Comparison of ENCODE assay signal across 1 cellular context in the genomic region with DNA sequence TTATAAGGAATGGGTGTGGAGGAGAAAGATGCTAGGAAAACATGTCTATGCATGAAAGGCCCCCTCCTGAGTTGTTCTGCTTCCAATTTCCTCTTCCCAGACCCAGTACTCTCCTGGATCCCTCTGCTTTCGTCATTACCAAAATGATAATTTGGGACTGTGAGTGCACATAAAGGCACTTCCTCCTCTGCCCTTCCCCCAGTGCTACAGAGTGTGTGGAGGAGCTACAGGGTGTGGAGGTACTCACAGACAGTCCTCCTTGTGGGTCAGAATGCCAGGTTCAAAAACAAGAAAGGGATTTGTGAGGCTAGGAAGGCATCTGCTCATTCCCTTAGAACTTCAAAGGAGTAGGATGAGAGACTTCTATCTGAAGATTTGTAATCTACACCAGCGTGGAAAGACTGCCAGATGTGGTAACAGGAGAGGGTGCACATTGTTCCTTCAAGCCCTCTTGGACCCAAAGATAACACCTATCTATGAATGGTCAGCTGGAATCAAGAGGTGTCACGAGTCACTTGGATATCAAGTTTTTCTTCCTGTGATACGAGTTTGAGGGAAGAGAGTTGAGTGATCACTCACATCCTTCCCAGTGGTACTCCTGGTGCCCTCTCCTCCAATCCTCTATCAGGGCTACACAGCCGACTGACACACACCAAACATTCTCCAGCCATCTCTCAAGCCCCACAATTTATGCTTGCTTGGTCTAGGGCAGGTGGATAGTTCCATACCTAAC.
TF ChIP-seq lines count a peak whose summit lies in the region.

No MANE protein-coding gene starts in this region.

TF ChIP-seq in K562, 482 proteins besides CTCF, POLR2A, EP300 and RAD21 (continues in another document):
- no peak for TF ChIP-seq NFXL1 (CRISPR knock-in tag; IDR thresholded peaks at IDR 0.05)
- no peak for TF ChIP-seq ZNF655 (CRISPR knock-in tag; IDR thresholded peaks at IDR 0.05)
- TF ChIP-seq CBFA2T3 (IDR thresholded peaks at IDR 0.05): peak; percentile 70
- TF ChIP-seq TBP (optimal IDR thresholded peaks at IDR 0.05; ENCODE audit: low read depth, low read length): no peak
- TF ChIP-seq, protein P1, sequence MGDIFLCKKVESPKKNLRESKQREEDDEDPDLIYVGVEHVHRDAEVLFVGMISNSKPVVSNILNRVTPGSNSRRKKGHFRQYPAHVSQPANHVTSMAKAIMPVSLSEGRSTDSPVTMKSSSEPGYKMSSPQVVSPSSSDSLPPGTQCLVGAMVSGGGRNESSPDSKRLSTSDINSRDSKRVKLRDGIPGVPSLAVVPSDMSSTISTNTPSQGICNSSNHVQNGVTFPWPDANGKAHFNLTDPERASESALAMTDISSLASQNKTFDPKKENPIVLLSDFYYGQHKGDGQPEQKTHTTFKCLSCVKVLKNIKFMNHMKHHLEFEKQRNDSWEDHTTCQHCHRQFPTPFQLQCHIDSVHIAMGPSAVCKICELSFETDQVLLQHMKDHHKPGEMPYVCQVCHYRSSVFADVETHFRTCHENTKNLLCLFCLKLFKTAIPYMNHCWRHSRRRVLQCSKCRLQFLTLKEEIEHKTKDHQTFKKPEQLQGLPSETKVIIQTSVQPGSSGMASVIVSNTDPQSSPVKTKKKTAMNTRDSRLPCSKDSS (IDR thresholded peaks at IDR 0.05; ENCODE audit: low read depth, partially characterized antibody): no peak
- TF ChIP-seq TEAD4 (IDR thresholded peaks at IDR 0.05; ENCODE audit: low read length): peak; percentile 73
- TF ChIP-seq TEAD4 (CRISPR knock-in tag; IDR thresholded peaks at IDR 0.05; ENCODE audit: borderline replicate concordance): no peak
- TF ChIP-seq PTRF (tag; IDR thresholded peaks at IDR 0.05): no peak
- no peak for TF ChIP-seq ZBTB43 (CRISPR knock-in tag; IDR thresholded peaks at IDR 0.05)
- no peak for TF ChIP-seq KLF1 (tag; IDR thresholded peaks at IDR 0.05)
- TF ChIP-seq ETS1 (conservative IDR thresholded peaks at IDR 0.05; ENCODE audit: control insufficient read depth, low read depth, low read length): no peak
- TF ChIP-seq, protein P2, sequence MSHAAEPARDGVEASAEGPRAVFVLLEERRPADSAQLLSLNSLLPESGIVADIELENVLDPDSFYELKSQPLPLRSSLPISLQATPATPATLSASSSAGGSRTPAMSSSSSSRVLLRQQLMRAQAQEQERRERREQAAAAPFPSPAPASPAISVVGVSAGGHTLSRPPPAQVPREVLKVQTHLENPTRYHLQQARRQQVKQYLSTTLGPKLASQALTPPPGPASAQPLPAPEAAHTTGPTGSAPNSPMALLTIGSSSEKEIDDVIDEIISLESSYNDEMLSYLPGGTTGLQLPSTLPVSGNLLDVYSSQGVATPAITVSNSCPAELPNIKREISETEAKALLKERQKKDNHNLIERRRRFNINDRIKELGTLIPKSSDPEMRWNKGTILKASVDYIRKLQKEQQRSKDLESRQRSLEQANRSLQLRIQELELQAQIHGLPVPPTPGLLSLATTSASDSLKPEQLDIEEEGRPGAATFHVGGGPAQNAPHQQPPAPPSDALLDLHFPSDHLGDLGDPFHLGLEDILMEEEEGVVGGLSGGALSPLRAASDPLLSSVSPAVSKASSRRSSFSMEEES (CRISPR knock-in tag; IDR thresholded peaks at IDR 0.05): peak; percentile 81
- peak; percentile 9; the same call in 1 of the 2 replicates for TF ChIP-seq NCOR1 (IDR thresholded peaks at IDR 0.05)
- TF ChIP-seq, protein P3, sequence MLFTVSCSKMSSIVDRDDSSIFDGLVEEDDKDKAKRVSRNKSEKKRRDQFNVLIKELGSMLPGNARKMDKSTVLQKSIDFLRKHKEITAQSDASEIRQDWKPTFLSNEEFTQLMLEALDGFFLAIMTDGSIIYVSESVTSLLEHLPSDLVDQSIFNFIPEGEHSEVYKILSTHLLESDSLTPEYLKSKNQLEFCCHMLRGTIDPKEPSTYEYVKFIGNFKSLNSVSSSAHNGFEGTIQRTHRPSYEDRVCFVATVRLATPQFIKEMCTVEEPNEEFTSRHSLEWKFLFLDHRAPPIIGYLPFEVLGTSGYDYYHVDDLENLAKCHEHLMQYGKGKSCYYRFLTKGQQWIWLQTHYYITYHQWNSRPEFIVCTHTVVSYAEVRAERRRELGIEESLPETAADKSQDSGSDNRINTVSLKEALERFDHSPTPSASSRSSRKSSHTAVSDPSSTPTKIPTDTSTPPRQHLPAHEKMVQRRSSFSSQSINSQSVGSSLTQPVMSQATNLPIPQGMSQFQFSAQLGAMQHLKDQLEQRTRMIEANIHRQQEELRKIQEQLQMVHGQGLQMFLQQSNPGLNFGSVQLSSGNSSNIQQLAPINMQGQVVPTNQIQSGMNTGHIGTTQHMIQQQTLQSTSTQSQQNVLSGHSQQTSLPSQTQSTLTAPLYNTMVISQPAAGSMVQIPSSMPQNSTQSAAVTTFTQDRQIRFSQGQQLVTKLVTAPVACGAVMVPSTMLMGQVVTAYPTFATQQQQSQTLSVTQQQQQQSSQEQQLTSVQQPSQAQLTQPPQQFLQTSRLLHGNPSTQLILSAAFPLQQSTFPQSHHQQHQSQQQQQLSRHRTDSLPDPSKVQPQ (CRISPR knock-in tag; IDR thresholded peaks at IDR 0.05; ENCODE audit: borderline replicate concordance): 0 out of 2 replicates have a peak, but pooled peaks have one; percentile 21
- TF ChIP-seq SMC3 (conservative IDR thresholded peaks at IDR 0.05; ENCODE audit: insufficient read depth, low read depth, low read length): no peak
- no peak for TF ChIP-seq TBL1XR1 (IDR thresholded peaks at IDR 0.05; ENCODE audit: low read length in 2 of 2)
- peak; percentile 64; the same call in 1 of the 2 replicates for TF ChIP-seq TAL1 (IDR thresholded peaks at IDR 0.05)
- TF ChIP-seq, protein P4, sequence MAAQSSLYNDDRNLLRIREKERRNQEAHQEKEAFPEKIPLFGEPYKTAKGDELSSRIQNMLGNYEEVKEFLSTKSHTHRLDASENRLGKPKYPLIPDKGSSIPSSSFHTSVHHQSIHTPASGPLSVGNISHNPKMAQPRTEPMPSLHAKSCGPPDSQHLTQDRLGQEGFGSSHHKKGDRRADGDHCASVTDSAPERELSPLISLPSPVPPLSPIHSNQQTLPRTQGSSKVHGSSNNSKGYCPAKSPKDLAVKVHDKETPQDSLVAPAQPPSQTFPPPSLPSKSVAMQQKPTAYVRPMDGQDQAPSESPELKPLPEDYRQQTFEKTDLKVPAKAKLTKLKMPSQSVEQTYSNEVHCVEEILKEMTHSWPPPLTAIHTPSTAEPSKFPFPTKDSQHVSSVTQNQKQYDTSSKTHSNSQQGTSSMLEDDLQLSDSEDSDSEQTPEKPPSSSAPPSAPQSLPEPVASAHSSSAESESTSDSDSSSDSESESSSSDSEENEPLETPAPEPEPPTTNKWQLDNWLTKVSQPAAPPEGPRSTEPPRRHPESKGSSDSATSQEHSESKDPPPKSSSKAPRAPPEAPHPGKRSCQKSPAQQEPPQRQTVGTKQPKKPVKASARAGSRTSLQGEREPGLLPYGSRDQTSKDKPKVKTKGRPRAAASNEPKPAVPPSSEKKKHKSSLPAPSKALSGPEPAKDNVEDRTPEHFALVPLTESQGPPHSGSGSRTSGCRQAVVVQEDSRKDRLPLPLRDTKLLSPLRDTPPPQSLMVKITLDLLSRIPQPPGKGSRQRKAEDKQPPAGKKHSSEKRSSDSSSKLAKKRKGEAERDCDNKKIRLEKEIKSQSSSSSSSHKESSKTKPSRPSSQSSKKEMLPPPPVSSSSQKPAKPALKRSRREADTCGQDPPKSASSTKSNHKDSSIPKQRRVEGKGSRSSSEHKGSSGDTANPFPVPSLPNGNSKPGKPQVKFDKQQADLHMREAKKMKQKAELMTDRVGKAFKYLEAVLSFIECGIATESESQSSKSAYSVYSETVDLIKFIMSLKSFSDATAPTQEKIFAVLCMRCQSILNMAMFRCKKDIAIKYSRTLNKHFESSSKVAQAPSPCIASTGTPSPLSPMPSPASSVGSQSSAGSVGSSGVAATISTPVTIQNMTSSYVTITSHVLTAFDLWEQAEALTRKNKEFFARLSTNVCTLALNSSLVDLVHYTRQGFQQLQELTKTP (IDR thresholded peaks at IDR 0.05; ENCODE audit: low read depth in 1 of 2, partially characterized antibody in 2 of 2): no peak
- TF ChIP-seq ZNF143 (CRISPR knock-in tag; IDR thresholded peaks at IDR 0.05): no peak
- TF ChIP-seq NFIX (CRISPR knock-in tag; IDR thresholded peaks at IDR 0.05; ENCODE audit: low read depth): no peak
- TF ChIP-seq BHLHE40 (IDR thresholded peaks at IDR 0.05; ENCODE audit: low read length): peak; percentile 27; the same call in 1 of the 2 replicates
- TF ChIP-seq CEBPB (tag; IDR thresholded peaks at IDR 0.05): no peak
- TF ChIP-seq ZNF507 (tag; conservative IDR thresholded peaks at IDR 0.05): no peak
- TF ChIP-seq HLTF (IDR thresholded peaks at IDR 0.05): no peak
- no peak for TF ChIP-seq HNRNPLL (IDR thresholded peaks at IDR 0.05; ENCODE audit: low read depth, low read length, poor library complexity, severe bottlenecking)
- TF ChIP-seq SOX6 (IDR thresholded peaks at IDR 0.05): 0 out of 2 replicates have a peak, but pooled peaks have one; percentile 40
- no peak for TF ChIP-seq ZNF165 (CRISPR knock-in tag; IDR thresholded peaks at IDR 0.05; ENCODE audit: borderline replicate concordance)
- no peak for TF ChIP-seq THRAP3 (IDR thresholded peaks at IDR 0.05; ENCODE audit: borderline replicate concordance)
- TF ChIP-seq NCOA2 (IDR thresholded peaks at IDR 0.05; ENCODE audit: partially characterized antibody in 2 of 2): no peak
- no peak for TF ChIP-seq FOXJ2 (tag; IDR thresholded peaks at IDR 0.05)
- TF ChIP-seq RBM15 (IDR thresholded peaks at IDR 0.05; ENCODE audit: insufficient read depth, low read length): no peak
- TF ChIP-seq CREB1 (IDR thresholded peaks at IDR 0.05): no peak
- TF ChIP-seq CREB1 (CRISPR knock-in tag; IDR thresholded peaks at IDR 0.05): no peak
- peak; percentile 54; the same call in 1 of the 2 replicates for TF ChIP-seq CXXC5 (CRISPR knock-in tag; IDR thresholded peaks at IDR 0.05)
- TF ChIP-seq ZZZ3 (IDR thresholded peaks at IDR 0.05): no peak
- no peak for TF ChIP-seq ELF4 (CRISPR knock-in tag; IDR thresholded peaks at IDR 0.05)
- no peak for TF ChIP-seq ZNF212 (CRISPR knock-in tag; IDR thresholded peaks at IDR 0.05)
- TF ChIP-seq PML (IDR thresholded peaks at IDR 0.05; ENCODE audit: low read length): peak; percentile 29; the same call in 1 of the 2 replicates
- peak; percentile 63; the same call in 1 of the 2 replicates for TF ChIP-seq ZNF583 (CRISPR knock-in tag; IDR thresholded peaks at IDR 0.05)
- TF ChIP-seq NCOA4 (IDR thresholded peaks at IDR 0.05; ENCODE audit: partially characterized antibody): no peak
- no peak for TF ChIP-seq LARP7 (IDR thresholded peaks at IDR 0.05)
- TF ChIP-seq ZBTB17 (CRISPR knock-in tag; IDR thresholded peaks at IDR 0.05): no peak
- TF ChIP-seq ZNF398 (CRISPR knock-in tag; IDR thresholded peaks at IDR 0.05): no peak
- TF ChIP-seq STAT5B (CRISPR knock-in tag; IDR thresholded peaks at IDR 0.05): no peak
- TF ChIP-seq ETV1 (tag; conservative IDR thresholded peaks at IDR 0.05; ENCODE audit: low read depth): no peak
- TF ChIP-seq SP1 (CRISPR knock-in tag; IDR thresholded peaks at IDR 0.05): peak; percentile 50
- no peak for TF ChIP-seq RFX5 (IDR thresholded peaks at IDR 0.05; ENCODE audit: low read depth, low read length)
- TF ChIP-seq JUN (IDR thresholded peaks at IDR 0.05; ENCODE audit: borderline replicate concordance, low read depth, low read length): no peak
- TF ChIP-seq JUN (CRISPR knock-in tag; IDR thresholded peaks at IDR 0.05; ENCODE audit: borderline replicate concordance): no peak
- no peak for TF ChIP-seq ZNF24 (IDR thresholded peaks at IDR 0.05)
- TF ChIP-seq MAFK (IDR thresholded peaks at IDR 0.05; ENCODE audit: low read length): no peak
- no peak for TF ChIP-seq ETS2 (tag; IDR thresholded peaks at IDR 0.05; ENCODE audit: borderline replicate concordance, poor library complexity, severe bottlenecking)
- TF ChIP-seq, protein P5, sequence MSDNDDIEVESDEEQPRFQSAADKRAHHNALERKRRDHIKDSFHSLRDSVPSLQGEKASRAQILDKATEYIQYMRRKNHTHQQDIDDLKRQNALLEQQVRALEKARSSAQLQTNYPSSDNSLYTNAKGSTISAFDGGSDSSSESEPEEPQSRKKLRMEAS (CRISPR knock-in tag; IDR thresholded peaks at IDR 0.05): no peak
- no peak for TF ChIP-seq BCOR (IDR thresholded peaks at IDR 0.05)
- no peak for TF ChIP-seq ESRRA (IDR thresholded peaks at IDR 0.05; ENCODE audit: borderline replicate concordance, low read depth)
